In genomic region chr17:21350495-21350894, GRCh38 we compare ENCODE assay signal across 8 cellular contexts. TPM values are rescaled to one million over a fixed set of nuclear protein-coding genes. Genes with fewer than 3 reads are reported as not detected.
DNase-seq lines count a peak whose midpoint lies in the region; ATAC-seq, FAIRE-seq and TF ChIP-seq lines count a peak whose summit lies in the region.
"Not testable (repeated sequence)": the region's sequence is repeated elsewhere in the genome, so short reads cannot be mapped to it uniquely, and the experiment has no call there.
"Had no signal": no experiment of that assay in that cellular context is flagged by ENCODE, and none has a peak within 500 bp of the region (broad histone marks: within the 10 kb centered on the region; RNA-seq: fewer than 3 reads in every experiment).

No MANE protein-coding gene starts in this region.

- not testable (repeated sequence) for H3K9me3 ChIP-seq in BLaER1 treated with 17β-estradiol and CSF1 and Interleukin-3, amounts not matched to agents 10 nM and 100 nM (replicated peaks in 1 of 11); OCI-LY7 (ENCODE audit: low read length); sigmoid colon

- H3K4me1 ChIP-seq in BLaER1 treated with 17β-estradiol and CSF1 and Interleukin-3, amounts not matched to agents 10 nM and 100 nM: peaks cover 5 to 67% (median 55%) of the 10 kb centered on the region in 10 experiments; a peak in 19 of 20 replicates
- H3K4me1 ChIP-seq in OCI-LY7 (ENCODE audit: insufficient read depth, low read length, poor library complexity, severe bottlenecking): peaks cover 39% of the 10 kb centered on the region
- not testable (repeated sequence) for H3K4me1 ChIP-seq in sigmoid colon

- not testable (repeated sequence) for H3K9me3 Mint-ChIP-seq in chondrocyte (ENCODE audit: low read depth); immature natural killer cell; natural killer cell

- intact Hi-C loops in OCI-LY7 (cut with micrococcal nuclease; ENCODE audit: unreplicated experiment); natural killer cell (cut with micrococcal nuclease); sigmoid colon (cut with DNase I): not testable (repeated sequence)

- not testable (repeated sequence) for H3K27me3 ChIP-seq in BLaER1 treated with 17β-estradiol and CSF1 and Interleukin-3, amounts not matched to agents 10 nM and 100 nM; sigmoid colon

- H3K9me2 ChIP-seq in OCI-LY7 (ENCODE audit: insufficient read depth, low read length): not testable (repeated sequence)

- H2AFZ ChIP-seq in OCI-LY7 (ENCODE audit: low read length): not testable (repeated sequence)

- H3K27ac ChIP-seq in BLaER1 treated with 17β-estradiol and CSF1 and Interleukin-3, amounts not matched to agents 10 nM and 100 nM: peak overlapping the region in 3 of 11 experiments; percentile 15 to 50 (median 49); a peak in 3 of 22 replicates
- H3K27ac ChIP-seq in OCI-LY7 (ENCODE audit: low read depth, low read length, poor library complexity, severe bottlenecking); sigmoid colon: not testable (repeated sequence)

- ATAC-seq in natural killer cell: peak; percentile 15 to 76 (median 21)

- H3K4me2 ChIP-seq in BLaER1 treated with 17β-estradiol and CSF1 and Interleukin-3, amounts not matched to agents 10 nM and 100 nM: peak overlapping the region; percentile 44 to 68 (median 59); a peak in 21 of 22 replicates
- not testable (repeated sequence) for H3K4me2 ChIP-seq in OCI-LY7 (ENCODE audit: low read length)

- not testable (repeated sequence) for H3K36me3 Mint-ChIP-seq in chondrocyte (ENCODE audit: low read depth); immature natural killer cell; natural killer cell

- not testable (repeated sequence) for H3K27me3 Mint-ChIP-seq in chondrocyte (ENCODE audit: low read depth); immature natural killer cell (ENCODE audit: low read depth in 3 of 3); natural killer cell (ENCODE audit: low read depth in 2 of 2)

- H4K20me1 ChIP-seq in BLaER1 treated with 17β-estradiol and CSF1 and Interleukin-3, amounts not matched to agents 10 nM and 100 nM; OCI-LY7 (ENCODE audit: insufficient read depth, low read length): not testable (repeated sequence)

- not testable (repeated sequence) for TF ChIP-seq POLR2A in sigmoid colon (IDR thresholded peaks at IDR 0.05)

- not testable (repeated sequence) for H3K4me1 Mint-ChIP-seq in chondrocyte (ENCODE audit: low read depth)
- H3K4me1 Mint-ChIP-seq in immature natural killer cell (peaks cover 6 to 24% of the 10 kb centered on the region in 2 donors), natural killer cell (peaks cover 13 to 21% of the 10 kb centered on the region in 2 donors)

- not testable (repeated sequence) for H3K79me2 ChIP-seq in OCI-LY7 (ENCODE audit: insufficient read depth, low read depth, low read length)

- 84 to 85% methylated on average over 19 of the region's 19 CpGs for WGBS in sigmoid colon, 2 donors

- TF ChIP-seq CTCF in OCI-LY7 (conservative IDR thresholded peaks at IDR 0.05; ENCODE audit: low read length); chondrocyte (IDR thresholded peaks at IDR 0.05); natural killer cell (IDR thresholded peaks at IDR 0.05); sigmoid colon (IDR thresholded peaks at IDR 0.05): not testable (repeated sequence)

- peak overlapping the region in 1 of 11 experiments; percentile 39; a peak in 1 of 22 replicates for H3K9ac ChIP-seq in BLaER1 treated with 17β-estradiol and CSF1 and Interleukin-3, amounts not matched to agents 10 nM and 100 nM

- H3K4me3 Mint-ChIP-seq in chondrocyte (ENCODE audit: unreplicated experiment); immature natural killer cell: not testable (repeated sequence)
- peak overlapping the region; percentile 13 for H3K4me3 Mint-ChIP-seq in natural killer cell

- H3K27ac Mint-ChIP-seq in chondrocyte (ENCODE audit: unreplicated experiment); natural killer cell: not testable (repeated sequence)
- peak overlapping the region in 1 of 6 donors; percentile 11 for H3K27ac Mint-ChIP-seq in immature natural killer cell

- POLR2A ChIA-PET in OCI-LY7 (lab: Charles Lee): interaction anchor here (1.6 kb wide), 1 partner anchor 10 kb away, joined by 3 read pairs; no protein-coding TSS in a partner anchor

- H3K4me3 ChIP-seq in BLaER1 treated with 17β-estradiol and CSF1 and Interleukin-3, amounts not matched to agents 10 nM and 100 nM; OCI-LY7 (ENCODE audit: low read depth, low read length, poor library complexity, severe bottlenecking); sigmoid colon: not testable (repeated sequence)

- not testable (repeated sequence) for BruUV-seq in OCI-LY7 (replicated peaks; lab: Mats Ljungman, UMichigan)

- FAIRE-seq in urothelium cell line (lab: Jason Lieb, UNC): peak; percentile 96

- CTCF ChIA-PET in OCI-LY7 (lab: Charles Lee; ENCODE audit: unreplicated experiment): not testable (repeated sequence)

- DNase-seq in OCI-LY7 (ENCODE audit: low spot score) (peak; percentile 23), chondrocyte (ENCODE audit: low spot score) (peak; percentile 64), immature natural killer cell (peak; percentile 22 to 50 (median 31)), sigmoid colon (peak; percentile 40)
- not testable (repeated sequence) for DNase-seq in natural killer cell; urothelium cell line (ENCODE audit: low spot score)

- TF ChIP-seq EP300 in sigmoid colon (IDR thresholded peaks at IDR 0.05): not testable (repeated sequence)

- H3K36me3 ChIP-seq in BLaER1 treated with 17β-estradiol and CSF1 and Interleukin-3, amounts not matched to agents 10 nM and 100 nM; OCI-LY7 (ENCODE audit: insufficient read depth, low read length); sigmoid colon: not testable (repeated sequence)

RNA-seq across cellular contexts. Expression of gene KCNJ12, which starts 25.7 kb away (rescaled TPM):
- 0.13 and 0.16 TPM in 2 replicates for total RNA-seq in OCI-LY7 (2014; rRNA removed; shearing (Covaris generic))
- 0.17 and 0.22 TPM in 2 replicates for total RNA-seq in OCI-LY7 (2022)
- 2.2 to 2.8 TPM (median 2.5 TPM) in 3 replicates for total RNA-seq in chondrocyte
- polyA plus RNA-seq in immature natural killer cell: not detected
- under 1 TPM in 1 of 3 donors, not detected in 2; 0.14 TPM for total RNA-seq in natural killer cell
- total RNA-seq in sigmoid colon: 1 to 10 TPM in 3 of 4 donors, under 1 TPM in 1; 0.54 to 2.2 (median 1.4) TPM
- polyA plus RNA-seq in sigmoid colon: under 1 TPM; 0.23 to 0.60 (median 0.60) TPM
- total RNA-seq: HepG2 had no signal
- polyA plus RNA-seq: HepG2 had no signal
